Comparison of ENCODE assay signal across 1 cellular context in the genomic region with DNA sequence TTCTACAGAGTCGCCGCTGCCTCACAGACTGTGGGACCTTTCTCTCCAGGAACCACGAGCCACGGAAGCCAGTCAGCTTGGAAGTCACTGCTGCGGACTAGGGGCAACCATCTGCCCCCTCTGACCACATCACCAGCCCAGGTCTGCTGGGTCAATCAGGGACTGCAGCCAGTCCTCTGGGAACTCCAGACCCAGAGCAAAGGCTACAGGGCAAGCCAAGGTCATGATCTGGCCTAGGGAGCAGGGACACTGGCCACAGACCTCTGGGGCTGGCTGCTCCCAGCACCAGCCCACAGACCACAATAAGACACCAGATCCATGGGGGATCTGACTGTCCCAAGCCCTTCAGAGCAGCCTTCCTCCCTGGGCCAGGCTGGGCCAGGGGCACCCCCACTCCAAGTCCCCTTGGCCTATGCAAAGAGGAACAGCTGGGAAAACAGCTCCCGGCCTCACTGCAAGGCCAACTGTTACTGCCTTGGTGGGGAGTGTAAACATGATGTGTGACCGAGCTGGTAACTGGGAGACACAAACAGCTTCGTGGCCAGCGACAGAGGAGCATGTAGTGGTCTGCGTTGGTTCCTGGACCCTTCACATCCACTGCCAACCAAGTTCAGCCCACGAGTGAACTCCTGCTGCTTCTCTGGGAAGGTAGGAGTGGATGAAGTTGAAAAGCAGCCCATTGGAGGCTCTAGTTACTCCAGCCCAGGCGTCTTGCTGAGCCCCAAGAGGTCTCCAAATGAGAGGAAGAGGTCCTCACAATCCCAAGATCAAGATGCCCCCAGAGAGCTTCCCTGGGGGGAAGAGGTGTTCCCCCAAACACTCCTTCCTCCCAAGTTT.
TF ChIP-seq lines count a peak whose summit lies in the region.

No MANE protein-coding gene starts in this region.

TF ChIP-seq in HepG2, 621 proteins besides CTCF, POLR2A, EP300 and RAD21 (continued from another document and continues in another):
- TF ChIP-seq, protein P1, sequence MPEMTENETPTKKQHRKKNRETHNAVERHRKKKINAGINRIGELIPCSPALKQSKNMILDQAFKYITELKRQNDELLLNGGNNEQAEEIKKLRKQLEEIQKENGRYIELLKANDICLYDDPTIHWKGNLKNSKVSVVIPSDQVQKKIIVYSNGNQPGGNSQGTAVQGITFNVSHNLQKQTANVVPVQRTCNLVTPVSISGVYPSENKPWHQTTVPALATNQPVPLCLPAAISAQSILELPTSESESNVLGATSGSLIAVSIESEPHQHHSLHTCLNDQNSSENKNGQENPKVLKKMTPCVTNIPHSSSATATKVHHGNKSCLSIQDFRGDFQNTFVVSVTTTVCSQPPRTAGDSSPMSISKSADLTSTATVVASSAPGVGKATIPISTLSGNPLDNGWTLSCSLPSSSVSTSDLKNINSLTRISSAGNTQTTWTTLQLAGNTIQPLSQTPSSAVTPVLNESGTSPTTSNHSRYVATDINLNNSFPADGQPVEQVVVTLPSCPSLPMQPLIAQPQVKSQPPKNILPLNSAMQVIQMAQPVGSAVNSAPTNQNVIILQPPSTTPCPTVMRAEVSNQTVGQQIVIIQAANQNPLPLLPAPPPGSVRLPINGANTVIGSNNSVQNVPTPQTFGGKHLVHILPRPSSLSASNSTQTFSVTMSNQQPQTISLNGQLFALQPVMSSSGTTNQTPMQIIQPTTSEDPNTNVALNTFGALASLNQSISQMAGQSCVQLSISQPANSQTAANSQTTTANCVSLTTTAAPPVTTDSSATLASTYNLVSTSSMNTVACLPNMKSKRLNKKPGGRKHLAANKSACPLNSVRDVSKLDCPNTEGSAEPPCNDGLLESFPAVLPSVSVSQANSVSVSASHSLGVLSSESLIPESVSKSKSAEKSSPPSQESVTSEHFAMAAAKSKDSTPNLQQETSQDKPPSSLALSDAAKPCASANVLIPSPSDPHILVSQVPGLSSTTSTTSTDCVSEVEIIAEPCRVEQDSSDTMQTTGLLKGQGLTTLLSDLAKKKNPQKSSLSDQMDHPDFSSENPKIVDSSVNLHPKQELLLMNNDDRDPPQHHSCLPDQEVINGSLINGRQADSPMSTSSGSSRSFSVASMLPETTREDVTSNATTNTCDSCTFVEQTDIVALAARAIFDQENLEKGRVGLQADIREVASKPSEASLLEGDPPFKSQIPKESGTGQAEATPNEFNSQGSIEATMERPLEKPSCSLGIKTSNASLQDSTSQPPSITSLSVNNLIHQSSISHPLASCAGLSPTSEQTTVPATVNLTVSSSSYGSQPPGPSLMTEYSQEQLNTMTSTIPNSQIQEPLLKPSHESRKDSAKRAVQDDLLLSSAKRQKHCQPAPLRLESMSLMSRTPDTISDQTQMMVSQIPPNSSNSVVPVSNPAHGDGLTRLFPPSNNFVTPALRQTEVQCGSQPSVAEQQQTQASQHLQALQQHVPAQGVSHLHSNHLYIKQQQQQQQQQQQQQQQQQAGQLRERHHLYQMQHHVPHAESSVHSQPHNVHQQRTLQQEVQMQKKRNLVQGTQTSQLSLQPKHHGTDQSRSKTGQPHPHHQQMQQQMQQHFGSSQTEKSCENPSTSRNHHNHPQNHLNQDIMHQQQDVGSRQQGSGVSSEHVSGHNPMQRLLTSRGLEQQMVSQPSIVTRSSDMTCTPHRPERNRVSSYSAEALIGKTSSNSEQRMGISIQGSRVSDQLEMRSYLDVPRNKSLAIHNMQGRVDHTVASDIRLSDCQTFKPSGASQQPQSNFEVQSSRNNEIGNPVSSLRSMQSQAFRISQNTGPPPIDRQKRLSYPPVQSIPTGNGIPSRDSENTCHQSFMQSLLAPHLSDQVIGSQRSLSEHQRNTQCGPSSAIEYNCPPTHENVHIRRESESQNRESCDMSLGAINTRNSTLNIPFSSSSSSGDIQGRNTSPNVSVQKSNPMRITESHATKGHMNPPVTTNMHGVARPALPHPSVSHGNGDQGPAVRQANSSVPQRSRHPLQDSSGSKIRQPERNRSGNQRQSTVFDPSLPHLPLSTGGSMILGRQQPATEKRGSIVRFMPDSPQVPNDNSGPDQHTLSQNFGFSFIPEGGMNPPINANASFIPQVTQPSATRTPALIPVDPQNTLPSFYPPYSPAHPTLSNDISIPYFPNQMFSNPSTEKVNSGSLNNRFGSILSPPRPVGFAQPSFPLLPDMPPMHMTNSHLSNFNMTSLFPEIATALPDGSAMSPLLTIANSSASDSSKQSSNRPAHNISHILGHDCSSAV (CRISPR knock-in tag; IDR thresholded peaks at IDR 0.05; ENCODE audit: borderline replicate concordance) = 0 out of 2 replicates have a peak, but pooled peaks have one; percentile 38
- TF ChIP-seq NR2F1 (CRISPR knock-in tag; IDR thresholded peaks at IDR 0.05) (peak; percentile 78 to 85), FOSL1 (CRISPR knock-in tag; IDR thresholded peaks at IDR 0.05; ENCODE audit: borderline replicate concordance) (no peak), ZNF605 (CRISPR knock-in tag; IDR thresholded peaks at IDR 0.05) (0 out of 2 replicates have a peak, but pooled peaks have one; percentile 23), NFIB (CRISPR knock-in tag; IDR thresholded peaks at IDR 0.05; ENCODE audit: borderline replicate concordance) (no peak), MAFK (conservative IDR thresholded peaks at IDR 0.05 in 1 of 2, IDR thresholded peaks at IDR 0.05 in 1 of 2; ENCODE audit: low read length in 2 of 2) (no peak), ZNF224 (CRISPR knock-in tag; IDR thresholded peaks at IDR 0.05) (peak; percentile 52; the same call in 1 of the 2 replicates), XRCC5 (optimal IDR thresholded peaks at IDR 0.05; ENCODE audit: low read length) (peak; percentile 4), ASH2L (IDR thresholded peaks at IDR 0.05; ENCODE audit: insufficient read length, low read depth, low read length) (no peak), ZNF383 (CRISPR knock-in tag; IDR thresholded peaks at IDR 0.05; ENCODE audit: borderline replicate concordance) (no peak), NFKBIZ (CRISPR knock-in tag; IDR thresholded peaks at IDR 0.05) (no peak), SKI (IDR thresholded peaks at IDR 0.05; ENCODE audit: partially characterized antibody) (peak; percentile 47), GATAD2A (CRISPR knock-in tag; IDR thresholded peaks at IDR 0.05) (peak; percentile 61), TAF15 (IDR thresholded peaks at IDR 0.05; ENCODE audit: low read depth, low read length, poor library complexity, severe bottlenecking) (no peak), KDM2A (CRISPR knock-in tag; IDR thresholded peaks at IDR 0.05; ENCODE audit: borderline replicate concordance, low read depth) (no peak), ZNF83 (CRISPR knock-in tag; IDR thresholded peaks at IDR 0.05; ENCODE audit: borderline replicate concordance) (0 out of 2 replicates have a peak, but pooled peaks have one; percentile 47), ZC3H13 (CRISPR knock-in tag; IDR thresholded peaks at IDR 0.05) (0 out of 2 replicates have a peak, but pooled peaks have one; percentile 47), ZNF121 (CRISPR knock-in tag; IDR thresholded peaks at IDR 0.05) (0 out of 2 replicates have a peak, but pooled peaks have one; percentile 31)
- TF ChIP-seq, protein P2, sequence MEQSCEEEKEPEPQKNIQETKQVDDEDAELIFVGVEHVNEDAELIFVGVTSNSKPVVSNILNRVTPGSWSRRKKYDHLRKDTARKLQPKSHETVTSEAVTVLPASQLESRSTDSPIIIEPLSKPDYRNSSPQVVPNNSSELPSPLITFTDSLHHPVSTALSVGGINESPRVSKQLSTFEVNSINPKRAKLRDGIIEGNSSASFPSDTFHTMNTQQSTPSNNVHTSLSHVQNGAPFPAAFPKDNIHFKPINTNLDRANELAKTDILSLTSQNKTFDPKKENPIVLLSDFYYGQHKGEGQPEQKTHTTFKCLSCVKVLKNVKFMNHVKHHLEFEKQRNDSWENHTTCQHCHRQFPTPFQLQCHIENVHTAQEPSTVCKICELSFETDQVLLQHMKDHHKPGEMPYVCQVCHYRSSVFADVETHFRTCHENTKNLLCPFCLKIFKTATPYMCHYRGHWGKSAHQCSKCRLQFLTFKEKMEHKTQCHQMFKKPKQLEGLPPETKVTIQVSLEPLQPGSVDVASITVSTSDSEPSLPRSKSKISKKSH (CRISPR knock-in tag; IDR thresholded peaks at IDR 0.05; ENCODE audit: borderline replicate concordance) = peak; percentile 71; the same call in 1 of the 2 replicates
- TF ChIP-seq, protein P3, sequence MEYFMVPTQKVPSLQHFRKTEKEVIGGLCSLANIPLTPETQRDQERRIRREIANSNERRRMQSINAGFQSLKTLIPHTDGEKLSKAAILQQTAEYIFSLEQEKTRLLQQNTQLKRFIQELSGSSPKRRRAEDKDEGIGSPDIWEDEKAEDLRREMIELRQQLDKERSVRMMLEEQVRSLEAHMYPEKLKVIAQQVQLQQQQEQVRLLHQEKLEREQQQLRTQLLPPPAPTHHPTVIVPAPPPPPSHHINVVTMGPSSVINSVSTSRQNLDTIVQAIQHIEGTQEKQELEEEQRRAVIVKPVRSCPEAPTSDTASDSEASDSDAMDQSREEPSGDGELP (IDR thresholded peaks at IDR 0.05; ENCODE audit: borderline replicate concordance, low read depth) = peak; percentile 94
- TF ChIP-seq, protein P4, sequence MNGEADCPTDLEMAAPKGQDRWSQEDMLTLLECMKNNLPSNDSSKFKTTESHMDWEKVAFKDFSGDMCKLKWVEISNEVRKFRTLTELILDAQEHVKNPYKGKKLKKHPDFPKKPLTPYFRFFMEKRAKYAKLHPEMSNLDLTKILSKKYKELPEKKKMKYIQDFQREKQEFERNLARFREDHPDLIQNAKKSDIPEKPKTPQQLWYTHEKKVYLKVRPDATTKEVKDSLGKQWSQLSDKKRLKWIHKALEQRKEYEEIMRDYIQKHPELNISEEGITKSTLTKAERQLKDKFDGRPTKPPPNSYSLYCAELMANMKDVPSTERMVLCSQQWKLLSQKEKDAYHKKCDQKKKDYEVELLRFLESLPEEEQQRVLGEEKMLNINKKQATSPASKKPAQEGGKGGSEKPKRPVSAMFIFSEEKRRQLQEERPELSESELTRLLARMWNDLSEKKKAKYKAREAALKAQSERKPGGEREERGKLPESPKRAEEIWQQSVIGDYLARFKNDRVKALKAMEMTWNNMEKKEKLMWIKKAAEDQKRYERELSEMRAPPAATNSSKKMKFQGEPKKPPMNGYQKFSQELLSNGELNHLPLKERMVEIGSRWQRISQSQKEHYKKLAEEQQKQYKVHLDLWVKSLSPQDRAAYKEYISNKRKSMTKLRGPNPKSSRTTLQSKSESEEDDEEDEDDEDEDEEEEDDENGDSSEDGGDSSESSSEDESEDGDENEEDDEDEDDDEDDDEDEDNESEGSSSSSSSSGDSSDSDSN (CRISPR knock-in tag; IDR thresholded peaks at IDR 0.05) = peak; percentile 47; the same call in 1 of the 2 replicates
- TF ChIP-seq, protein P5, sequence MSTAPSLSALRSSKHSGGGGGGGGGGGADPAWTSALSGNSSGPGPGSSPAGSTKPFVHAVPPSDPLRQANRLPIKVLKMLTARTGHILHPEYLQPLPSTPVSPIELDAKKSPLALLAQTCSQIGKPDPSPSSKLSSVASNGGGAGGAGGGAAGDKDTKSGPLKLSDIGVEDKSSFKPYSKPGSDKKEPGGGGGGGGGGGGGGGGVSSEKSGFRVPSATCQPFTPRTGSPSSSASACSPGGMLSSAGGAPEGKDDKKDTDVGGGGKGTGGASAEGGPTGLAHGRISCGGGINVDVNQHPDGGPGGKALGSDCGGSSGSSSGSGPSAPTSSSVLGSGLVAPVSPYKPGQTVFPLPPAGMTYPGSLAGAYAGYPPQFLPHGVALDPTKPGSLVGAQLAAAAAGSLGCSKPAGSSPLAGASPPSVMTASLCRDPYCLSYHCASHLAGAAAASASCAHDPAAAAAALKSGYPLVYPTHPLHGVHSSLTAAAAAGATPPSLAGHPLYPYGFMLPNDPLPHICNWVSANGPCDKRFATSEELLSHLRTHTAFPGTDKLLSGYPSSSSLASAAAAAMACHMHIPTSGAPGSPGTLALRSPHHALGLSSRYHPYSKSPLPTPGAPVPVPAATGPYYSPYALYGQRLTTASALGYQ (CRISPR knock-in tag; IDR thresholded peaks at IDR 0.05) = 0 out of 2 replicates have a peak, but pooled peaks have one; percentile 14
- TF ChIP-seq, protein P6, sequence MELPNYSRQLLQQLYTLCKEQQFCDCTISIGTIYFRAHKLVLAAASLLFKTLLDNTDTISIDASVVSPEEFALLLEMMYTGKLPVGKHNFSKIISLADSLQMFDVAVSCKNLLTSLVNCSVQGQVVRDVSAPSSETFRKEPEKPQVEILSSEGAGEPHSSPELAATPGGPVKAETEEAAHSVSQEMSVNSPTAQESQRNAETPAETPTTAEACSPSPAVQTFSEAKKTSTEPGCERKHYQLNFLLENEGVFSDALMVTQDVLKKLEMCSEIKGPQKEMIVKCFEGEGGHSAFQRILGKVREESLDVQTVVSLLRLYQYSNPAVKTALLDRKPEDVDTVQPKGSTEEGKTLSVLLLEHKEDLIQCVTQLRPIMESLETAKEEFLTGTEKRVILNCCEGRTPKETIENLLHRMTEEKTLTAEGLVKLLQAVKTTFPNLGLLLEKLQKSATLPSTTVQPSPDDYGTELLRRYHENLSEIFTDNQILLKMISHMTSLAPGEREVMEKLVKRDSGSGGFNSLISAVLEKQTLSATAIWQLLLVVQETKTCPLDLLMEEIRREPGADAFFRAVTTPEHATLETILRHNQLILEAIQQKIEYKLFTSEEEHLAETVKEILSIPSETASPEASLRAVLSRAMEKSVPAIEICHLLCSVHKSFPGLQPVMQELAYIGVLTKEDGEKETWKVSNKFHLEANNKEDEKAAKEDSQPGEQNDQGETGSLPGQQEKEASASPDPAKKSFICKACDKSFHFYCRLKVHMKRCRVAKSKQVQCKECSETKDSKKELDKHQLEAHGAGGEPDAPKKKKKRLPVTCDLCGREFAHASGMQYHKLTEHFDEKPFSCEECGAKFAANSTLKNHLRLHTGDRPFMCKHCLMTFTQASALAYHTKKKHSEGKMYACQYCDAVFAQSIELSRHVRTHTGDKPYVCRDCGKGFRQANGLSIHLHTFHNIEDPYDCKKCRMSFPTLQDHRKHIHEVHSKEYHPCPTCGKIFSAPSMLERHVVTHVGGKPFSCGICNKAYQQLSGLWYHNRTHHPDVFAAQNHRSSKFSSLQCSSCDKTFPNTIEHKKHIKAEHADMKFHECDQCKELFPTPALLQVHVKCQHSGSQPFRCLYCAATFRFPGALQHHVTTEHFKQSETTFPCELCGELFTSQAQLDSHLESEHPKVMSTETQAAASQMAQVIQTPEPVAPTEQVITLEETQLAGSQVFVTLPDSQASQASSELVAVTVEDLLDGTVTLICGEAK (IDR thresholded peaks at IDR 0.05) = no peak
- TF ChIP-seq, protein P6 (CRISPR knock-in tag; IDR thresholded peaks at IDR 0.05) = no peak
